Comparison of ENCODE assay signal across 1 cellular context in genomic region chr5:173196133-173196952, GRCh38.
A peak's percentile ranks its signal among the peaks of the same experiment; 100 is the strongest.
TF ChIP-seq lines count a peak whose summit lies in the region.

No MANE protein-coding gene starts in this region.

TF ChIP-seq in HepG2, 621 proteins besides CTCF, POLR2A, EP300 and RAD21 (continued from another document and continues in another):
- TF ChIP-seq THAP7 (CRISPR knock-in tag; IDR thresholded peaks at IDR 0.05) (peak; percentile 16; the same call in 1 of the 2 replicates), ZBTB25 (CRISPR knock-in tag; IDR thresholded peaks at IDR 0.05) (no peak), ZNF720 (CRISPR knock-in tag; IDR thresholded peaks at IDR 0.05) (no peak), FOXP4 (CRISPR knock-in tag; IDR thresholded peaks at IDR 0.05) (peak; percentile 37; the same call in 1 of the 2 replicates), ZNF761 (CRISPR knock-in tag; conservative IDR thresholded peaks at IDR 0.05) (peak; percentile 80; the same call in 1 of the 2 replicates), ATF1 (CRISPR knock-in tag; IDR thresholded peaks at IDR 0.05) (no peak), PLRG1 (conservative IDR thresholded peaks at IDR 0.05) (no peak), PCBP2 (optimal IDR thresholded peaks at IDR 0.05; ENCODE audit: low read depth, low read length, poor library complexity, severe bottlenecking) (no peak), HOXA3 (CRISPR knock-in tag; IDR thresholded peaks at IDR 0.05) (peak; percentile 38; the same call in 1 of the 2 replicates), ZNF775 (CRISPR knock-in tag; IDR thresholded peaks at IDR 0.05; ENCODE audit: borderline replicate concordance) (no peak), ATF7-NPFF (CRISPR knock-in tag; IDR thresholded peaks at IDR 0.05; ENCODE audit: low read depth) (no peak), TBX2 (CRISPR knock-in tag; IDR thresholded peaks at IDR 0.05; ENCODE audit: borderline replicate concordance) (peak; percentile 55; the same call in 1 of the 2 replicates), CBX5 (CRISPR knock-in tag; IDR thresholded peaks at IDR 0.05; ENCODE audit: borderline replicate concordance) (no peak), HIC2 (CRISPR knock-in tag; IDR thresholded peaks at IDR 0.05; ENCODE audit: low read depth) (peak; percentile 50; the same call in 1 of the 2 replicates), E2F5 (CRISPR knock-in tag; conservative IDR thresholded peaks at IDR 0.05) (no peak), ZNF747 (CRISPR knock-in tag; IDR thresholded peaks at IDR 0.05; ENCODE audit: borderline replicate concordance) (peak; percentile 63; the same call in 1 of the 2 replicates), TRIM24 (CRISPR knock-in tag; IDR thresholded peaks at IDR 0.05) (no peak), HNRNPL (IDR thresholded peaks at IDR 0.05; ENCODE audit: low read depth, low read length) (0 out of 2 replicates have a peak, but pooled peaks have one; percentile 55), SMC3 (IDR thresholded peaks at IDR 0.05; ENCODE audit: low read length) (0 out of 2 replicates have a peak, but pooled peaks have one; percentile 9), ATF5 (CRISPR knock-in tag; IDR thresholded peaks at IDR 0.05; ENCODE audit: low read depth) (0 out of 2 replicates have a peak, but pooled peaks have one; percentile 1), ZUFSP (CRISPR knock-in tag; IDR thresholded peaks at IDR 0.05; ENCODE audit: borderline replicate concordance) (no peak), MAF1 (CRISPR knock-in tag; IDR thresholded peaks at IDR 0.05; ENCODE audit: borderline replicate concordance) (no peak), NFKBIZ (CRISPR knock-in tag; IDR thresholded peaks at IDR 0.05) (no peak), RXRB (CRISPR knock-in tag; IDR thresholded peaks at IDR 0.05; ENCODE audit: borderline replicate concordance) (no peak), SRY (CRISPR knock-in tag; IDR thresholded peaks at IDR 0.05) (no peak), ELK4 (CRISPR knock-in tag; IDR thresholded peaks at IDR 0.05; ENCODE audit: borderline replicate concordance) (no peak), STAG1 (CRISPR knock-in tag; IDR thresholded peaks at IDR 0.05) (peak; percentile 43), ARID4A (CRISPR knock-in tag; IDR thresholded peaks at IDR 0.05; ENCODE audit: borderline replicate concordance) (peak; percentile 11; the same call in 1 of the 2 replicates), SAP130 (CRISPR knock-in tag; IDR thresholded peaks at IDR 0.05; ENCODE audit: low read depth) (no peak; the same call in none of the 2 replicates), SOX5 (CRISPR knock-in tag; IDR thresholded peaks at IDR 0.05; ENCODE audit: borderline replicate concordance) (no peak; the same call in none of the 2 replicates), ZNF710 (CRISPR knock-in tag; IDR thresholded peaks at IDR 0.05; ENCODE audit: borderline replicate concordance) (peak; percentile 17; the same call in 1 of the 2 replicates), ZMAT3 (CRISPR knock-in tag; conservative IDR thresholded peaks at IDR 0.05) (0 out of 2 replicates have a peak, but pooled peaks have one; percentile 41), ZNF431 (CRISPR knock-in tag; IDR thresholded peaks at IDR 0.05; ENCODE audit: borderline replicate concordance, low read depth) (0 out of 2 replicates have a peak, but pooled peaks have one; percentile 66), ZNF234 (CRISPR knock-in tag; conservative IDR thresholded peaks at IDR 0.05) (no peak), HNF4A (CRISPR knock-in tag; IDR thresholded peaks at IDR 0.05) (peak; percentile 26; the same call in 1 of the 2 replicates), ZNF143 (CRISPR knock-in tag; IDR thresholded peaks at IDR 0.05) (peak; percentile 5; the same call in 1 of the 2 replicates), FOXC1 (CRISPR knock-in tag; IDR thresholded peaks at IDR 0.05; ENCODE audit: borderline replicate concordance) (no peak), TARDBP (CRISPR knock-in tag; IDR thresholded peaks at IDR 0.05) (peak; percentile 62; the same call in 1 of the 2 replicates), ZNF574 (CRISPR knock-in tag; IDR thresholded peaks at IDR 0.05) (peak; percentile 80), PHF21A (CRISPR knock-in tag; IDR thresholded peaks at IDR 0.05) (peak; percentile 65)
